In genomic region chr22:49960967-49961600, GRCh38 we compare ENCODE assay signal across 7 cellular contexts. TPM values are rescaled to one million over a fixed set of nuclear protein-coding genes. Genes with fewer than 3 reads are reported as not detected.
DNase-seq lines count a peak whose midpoint lies in the region; ATAC-seq and TF ChIP-seq lines count a peak whose summit lies in the region.

No MANE protein-coding gene starts in this region.

- no peaks in the 10 kb centered on the region for H3K9me3 Mint-ChIP-seq in brain

- peak overlapping the region; percentile 69 for H3K27ac ChIP-seq in Panc1 (ENCODE audit: low read length)

- H3K36me3 Mint-ChIP-seq in brain: peaks cover 8% of the 10 kb centered on the region

- peak; percentile 2 for ATAC-seq in GM21717 (IDR thresholded peaks at IDR 0.05; ENCODE audit: unreplicated experiment)
- no peak; the same call in 1 of the 2 replicates for ATAC-seq in Panc1
- no peak for ATAC-seq in GM19395 (IDR thresholded peaks at IDR 0.05; ENCODE audit: unreplicated experiment)

- BruUV-seq in Panc1 (replicated peaks; lab: Mats Ljungman, UMichigan): no TSS peak

- POLR2A ChIA-PET in Panc1 (lab: Charles Lee): interaction anchor here (0.6 kb wide), 1 partner anchor 16 kb away, joined by 3 read pairs; no protein-coding TSS in a partner anchor

- peak overlapping the region; percentile 83 to 90 (median 85) for H3K4me3 Mint-ChIP-seq in brain

- H3K4me1 Mint-ChIP-seq in brain: peaks cover 18% of the 10 kb centered on the region

- TF ChIP-seq CTCF in Panc1 (IDR thresholded peaks at IDR 0.05): no peak
- no peak for TF ChIP-seq CTCF in brain (conservative IDR thresholded peaks at IDR 0.05)
- no peak for TF ChIP-seq CTCF in kidney epithelial cell (IDR thresholded peaks at IDR 0.05; ENCODE audit: insufficient read depth, low read length, poor library complexity, severe bottlenecking)

- H3K9me3 ChIP-seq in Panc1 (ENCODE audit: control insufficient read depth, insufficient read depth, low read depth, low read length): no peaks in the 10 kb centered on the region

- intact Hi-C loops in Panc1 (cut with micrococcal nuclease; ENCODE audit: unreplicated experiment): no loop called here

- CTCF ChIA-PET in Panc1 (lab: Charles Lee): no interaction called here

- H3K27me3 ChIP-seq in Panc1 (ENCODE audit: control insufficient read depth, insufficient read depth, low read length) (no peaks in the 10 kb centered on the region), kidney epithelial cell (ENCODE audit: control insufficient read depth, insufficient read depth, low read length) (no peaks in the 10 kb centered on the region)

- in situ Hi-C loops in Panc1 (cut with HindIII; ENCODE audit: low pct_unique_long_range_greater_than_20kb, low sequenced_read_pairs): no loop called here

- DNase-seq in Panc1 (ENCODE audit: low read depth, low spot score) (no peak), kidney epithelial cell (ENCODE audit: low read depth) (no peak), 8988T (no peak)
- peak; percentile 47 for DNase-seq in stimulated activated CD4-positive, alpha-beta T cell treated with anti-CD3 and anti-CD28 coated beads, Interleukin-4, amount 100 ng/mL, for 24 hours

- H3K36me3 ChIP-seq in Panc1 (ENCODE audit: control insufficient read depth, insufficient read depth, low read length): no peaks in the 10 kb centered on the region; the same call in none of the 2 replicates
- peaks cover 6% of the 10 kb centered on the region for H3K36me3 ChIP-seq in kidney epithelial cell (ENCODE audit: control insufficient read depth, insufficient read depth, low read length)

- H3K4me3 ChIP-seq in Panc1 (ENCODE audit: low read depth in 2 of 2, low read length in 2 of 2) (peak overlapping the region; percentile 70 to 71), kidney epithelial cell (ENCODE audit: low read depth, low read length) (peak overlapping the region; percentile 80)

- H3K27ac Mint-ChIP-seq in brain: no peak overlapping the region

- peaks cover 43% of the 10 kb centered on the region for H3K4me1 ChIP-seq in Panc1 (ENCODE audit: control insufficient read depth, insufficient read depth, low read length)

- no peaks in the 10 kb centered on the region for H3K27me3 Mint-ChIP-seq in brain

RNA-seq across cellular contexts. Expression of gene PIM3, which starts 0.5 kb away (rescaled TPM):
- total RNA-seq in Panc1 (2021; ENCODE audit: unreplicated experiment) (58.2 TPM), kidney epithelial cell (66.9 and 77.3 TPM in 2 replicates)
- 65.3 TPM for polyA plus RNA-seq in Panc1 (2012; ENCODE audit: insufficient read length)
- 49.4 TPM for polyA plus RNA-seq in brain (ENCODE audit: insufficient read depth, low read depth, low replicate concordance)

RNA-seq across cellular contexts. Expression of gene CRELD2, which starts 42.6 kb away (rescaled TPM):
- total RNA-seq in Panc1 (2021; ENCODE audit: unreplicated experiment) (59.7 TPM), kidney epithelial cell (59.1 and 68.2 TPM in 2 replicates)
- polyA plus RNA-seq in Panc1 (2012; ENCODE audit: insufficient read length): 98.5 TPM
- polyA plus RNA-seq in brain (ENCODE audit: insufficient read depth, low read depth, low replicate concordance): 18.8 TPM

RNA-seq across cellular contexts. Expression of gene ALG12, which starts 42.8 kb away (rescaled TPM):
- total RNA-seq in Panc1 (2021; ENCODE audit: unreplicated experiment) (23.4 TPM), kidney epithelial cell (24.3 and 26.2 TPM in 2 replicates)
- polyA plus RNA-seq in Panc1 (2012; ENCODE audit: insufficient read length): 41.1 TPM
- polyA plus RNA-seq in brain (ENCODE audit: insufficient read depth, low read depth, low replicate concordance): 10.8 TPM

RNA-seq across cellular contexts. Expression of gene IL17REL, which starts 51.5 kb away (rescaled TPM):
- 0.82 TPM for total RNA-seq in Panc1 (2021; ENCODE audit: unreplicated experiment)
- polyA plus RNA-seq in Panc1 (2012; ENCODE audit: insufficient read length): 1.3 TPM
- polyA plus RNA-seq in brain (ENCODE audit: insufficient read depth, low read depth, low replicate concordance): not detected
- not detected in 2 replicates for total RNA-seq in kidney epithelial cell
